ENCODE assay signal across 11 cellular contexts in the genomic region with DNA sequence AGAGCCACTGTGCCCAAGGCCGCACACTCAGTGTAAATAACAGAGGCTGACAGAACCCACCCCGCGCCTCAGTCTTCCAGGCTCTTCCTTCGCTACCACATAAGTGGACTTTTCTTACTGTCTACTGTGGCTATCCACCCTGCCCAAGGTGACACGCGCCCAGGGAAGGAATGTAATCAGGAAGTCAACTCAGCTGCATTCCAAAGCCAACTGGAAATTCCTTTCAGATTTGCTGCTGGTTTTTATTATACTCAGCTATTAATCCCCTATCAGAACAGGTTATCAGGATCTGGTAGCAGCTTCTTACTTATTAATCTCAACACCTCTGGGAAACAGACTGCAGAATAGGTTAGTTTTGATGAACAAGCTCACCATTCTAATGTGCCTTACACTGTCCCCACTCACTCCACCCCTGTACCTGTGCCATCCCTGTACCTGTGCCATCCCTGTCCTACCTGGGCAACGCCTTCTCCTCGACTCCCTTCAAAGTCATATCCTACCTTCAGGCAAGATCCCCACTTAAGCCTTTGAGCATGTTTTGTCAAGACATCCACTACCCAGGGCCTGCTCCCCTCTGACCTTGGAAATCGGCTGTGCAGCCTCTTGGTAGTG.
A peak's percentile ranks its signal among the peaks of the same experiment; 100 is the strongest.
DNase-seq lines count a peak whose midpoint lies in the region; ATAC-seq and TF ChIP-seq lines count a peak whose summit lies in the region.
"Had no signal": no experiment of that assay in that cellular context is flagged by ENCODE, and none has a peak within 500 bp of the region (broad histone marks: within the 10 kb centered on the region; RNA-seq: fewer than 3 reads in every experiment).

No MANE protein-coding gene starts in this region.

- H3K4me3 ChIP-seq in Panc1 (ENCODE audit: low read depth in 2 of 2, low read length in 2 of 2) (no peak overlapping the region), epithelial cell of proximal tubule (ENCODE audit: low read depth, low read length) (no peak overlapping the region)

- intact Hi-C loops in Panc1 (cut with micrococcal nuclease; ENCODE audit: unreplicated experiment): no loop called here

- POLR2A ChIA-PET in Panc1 (lab: Charles Lee): no interaction called here

- TF ChIP-seq CTCF in Panc1 (IDR thresholded peaks at IDR 0.05): no peak
- TF ChIP-seq CTCF in epithelial cell of proximal tubule (conservative IDR thresholded peaks at IDR 0.05; ENCODE audit: low read depth, low read length): no peak

- ATAC-seq in Panc1 (peak; percentile 83), HG02610 (IDR thresholded peaks at IDR 0.05; ENCODE audit: unreplicated experiment) (no peak), GM18873 (IDR thresholded peaks at IDR 0.05; ENCODE audit: low FRiP score, unreplicated experiment) (no peak)

- no TSS peak for BruUV-seq in Panc1 (replicated peaks; lab: Mats Ljungman, UMichigan)

- CTCF ChIA-PET in Panc1 (lab: Charles Lee): interaction anchor here (0.6 kb wide), 1 partner anchor 805 kb away, joined by 3 read pairs; no protein-coding TSS in a partner anchor

- H3K4me1 ChIP-seq in Panc1 (ENCODE audit: control insufficient read depth, insufficient read depth, low read length): peaks cover 5% of the 10 kb centered on the region

- in situ Hi-C loops in Panc1 (cut with HindIII; ENCODE audit: low pct_unique_long_range_greater_than_20kb, low sequenced_read_pairs): no loop called here

- peak; percentile 54 for DNase-seq in Daoy (ENCODE audit: low read depth)
- DNase-seq in Panc1 (ENCODE audit: low read depth, low spot score): no peak
- DNase-seq in epithelial cell of proximal tubule (ENCODE audit: low read depth): peak; percentile 32
- peak; percentile 66 for DNase-seq in mucosa of gallbladder (ENCODE audit: low spot score)
- no peak for DNase-seq in COLO829 (ENCODE audit: low spot score)
- DNase-seq in superior temporal gyrus (ENCODE audit: extremely low spot score): no peak
- DNase-seq: activated T-cell treated with anti-CD3 and anti-CD28 coated beads, Interleukin-2, amount 50 U/mL, for 1 hour; cerebellar nuclear complex; stimulated activated CD4-positive, alpha-beta T cell treated with anti-CD3 and anti-CD28 coated beads, Interleukin-2, amount 100 ng/mL, for 48 hours had no signal

- H3K27ac ChIP-seq in Panc1 (ENCODE audit: low read length): peak overlapping the region; percentile 41; the same call in 1 of the 2 replicates

- no peaks in the 10 kb centered on the region for H3K9me3 ChIP-seq in Panc1 (ENCODE audit: control insufficient read depth, insufficient read depth, low read depth, low read length)

- no peaks in the 10 kb centered on the region for H3K36me3 ChIP-seq in Panc1 (ENCODE audit: control insufficient read depth, insufficient read depth, low read length)

- H3K27me3 ChIP-seq in Panc1 (ENCODE audit: control insufficient read depth, insufficient read depth, low read length): no peaks in the 10 kb centered on the region

Comparison
In these comparisons a context has a peak if more than half of its experiments do, and no peak if none do; other contexts are left out.
1. DNase-seq: peak in Daoy (single experiment), epithelial cell of proximal tubule (single experiment) and mucosa of gallbladder (single experiment); none in Panc1 (single experiment), COLO829 (single experiment) and superior temporal gyrus (single experiment).